1 cellular context compared by ENCODE assay signal in genomic region chr9:134178394-134178780, GRCh38.
TF ChIP-seq lines count a peak whose summit lies in the region.

No MANE protein-coding gene starts in this region.

TF ChIP-seq in HepG2, 621 proteins besides CTCF, POLR2A, EP300 and RAD21:
- TF ChIP-seq ZBTB10 (CRISPR knock-in tag; IDR thresholded peaks at IDR 0.05; ENCODE audit: borderline replicate concordance), result no peak
- TF ChIP-seq HNRNPL (IDR thresholded peaks at IDR 0.05; ENCODE audit: low read depth, low read length), result peak; percentile 89
